Comparison of ENCODE assay signal across 1 cellular context in the genomic region with DNA sequence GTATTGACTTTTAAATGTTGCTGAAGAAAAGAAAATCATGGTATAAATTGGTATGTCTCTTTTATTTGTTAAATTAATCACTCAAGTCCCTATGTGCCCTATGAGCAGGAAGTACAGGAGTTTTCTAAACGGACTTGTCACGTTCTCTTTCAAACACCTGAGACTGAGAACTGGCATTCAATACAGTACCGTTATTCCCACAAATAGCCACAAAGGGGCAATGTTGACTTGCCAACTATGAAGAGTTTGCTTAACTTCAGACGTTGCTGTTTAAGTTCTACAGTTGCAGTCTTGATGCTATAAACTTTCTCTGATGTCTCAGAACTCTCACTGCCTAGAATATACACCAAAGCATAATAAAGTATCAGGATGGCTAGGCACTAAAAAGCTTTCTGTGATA.
TF ChIP-seq lines count a peak whose summit lies in the region.

No MANE protein-coding gene starts in this region.

TF ChIP-seq in GM23338, 12 proteins besides CTCF, POLR2A, EP300 and RAD21 (continued from another document):
- TF ChIP-seq, protein P1, sequence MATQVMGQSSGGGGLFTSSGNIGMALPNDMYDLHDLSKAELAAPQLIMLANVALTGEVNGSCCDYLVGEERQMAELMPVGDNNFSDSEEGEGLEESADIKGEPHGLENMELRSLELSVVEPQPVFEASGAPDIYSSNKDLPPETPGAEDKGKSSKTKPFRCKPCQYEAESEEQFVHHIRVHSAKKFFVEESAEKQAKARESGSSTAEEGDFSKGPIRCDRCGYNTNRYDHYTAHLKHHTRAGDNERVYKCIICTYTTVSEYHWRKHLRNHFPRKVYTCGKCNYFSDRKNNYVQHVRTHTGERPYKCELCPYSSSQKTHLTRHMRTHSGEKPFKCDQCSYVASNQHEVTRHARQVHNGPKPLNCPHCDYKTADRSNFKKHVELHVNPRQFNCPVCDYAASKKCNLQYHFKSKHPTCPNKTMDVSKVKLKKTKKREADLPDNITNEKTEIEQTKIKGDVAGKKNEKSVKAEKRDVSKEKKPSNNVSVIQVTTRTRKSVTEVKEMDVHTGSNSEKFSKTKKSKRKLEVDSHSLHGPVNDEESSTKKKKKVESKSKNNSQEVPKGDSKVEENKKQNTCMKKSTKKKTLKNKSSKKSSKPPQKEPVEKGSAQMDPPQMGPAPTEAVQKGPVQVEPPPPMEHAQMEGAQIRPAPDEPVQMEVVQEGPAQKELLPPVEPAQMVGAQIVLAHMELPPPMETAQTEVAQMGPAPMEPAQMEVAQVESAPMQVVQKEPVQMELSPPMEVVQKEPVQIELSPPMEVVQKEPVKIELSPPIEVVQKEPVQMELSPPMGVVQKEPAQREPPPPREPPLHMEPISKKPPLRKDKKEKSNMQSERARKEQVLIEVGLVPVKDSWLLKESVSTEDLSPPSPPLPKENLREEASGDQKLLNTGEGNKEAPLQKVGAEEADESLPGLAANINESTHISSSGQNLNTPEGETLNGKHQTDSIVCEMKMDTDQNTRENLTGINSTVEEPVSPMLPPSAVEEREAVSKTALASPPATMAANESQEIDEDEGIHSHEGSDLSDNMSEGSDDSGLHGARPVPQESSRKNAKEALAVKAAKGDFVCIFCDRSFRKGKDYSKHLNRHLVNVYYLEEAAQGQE (IDR thresholded peaks at IDR 0.05; ENCODE audit: unreplicated experiment) = no peak
- TF ChIP-seq POLR2AphosphoS5 (IDR thresholded peaks at IDR 0.05; ENCODE audit: low read depth) = no peak
- no peak for TF ChIP-seq NANOG (IDR thresholded peaks at IDR 0.05; ENCODE audit: borderline replicate concordance)
- no peak for TF ChIP-seq STAT1 (IDR thresholded peaks at IDR 0.05; ENCODE audit: unreplicated experiment)
- TF ChIP-seq ZNF331 (CRISPR knock-in tag; IDR thresholded peaks at IDR 0.05; ENCODE audit: low read depth) = no peak
TF ChIP-seq in GM23338: peak in this region for 0.
